ENCODE assay signal across 28 cellular contexts in the genomic region with DNA sequence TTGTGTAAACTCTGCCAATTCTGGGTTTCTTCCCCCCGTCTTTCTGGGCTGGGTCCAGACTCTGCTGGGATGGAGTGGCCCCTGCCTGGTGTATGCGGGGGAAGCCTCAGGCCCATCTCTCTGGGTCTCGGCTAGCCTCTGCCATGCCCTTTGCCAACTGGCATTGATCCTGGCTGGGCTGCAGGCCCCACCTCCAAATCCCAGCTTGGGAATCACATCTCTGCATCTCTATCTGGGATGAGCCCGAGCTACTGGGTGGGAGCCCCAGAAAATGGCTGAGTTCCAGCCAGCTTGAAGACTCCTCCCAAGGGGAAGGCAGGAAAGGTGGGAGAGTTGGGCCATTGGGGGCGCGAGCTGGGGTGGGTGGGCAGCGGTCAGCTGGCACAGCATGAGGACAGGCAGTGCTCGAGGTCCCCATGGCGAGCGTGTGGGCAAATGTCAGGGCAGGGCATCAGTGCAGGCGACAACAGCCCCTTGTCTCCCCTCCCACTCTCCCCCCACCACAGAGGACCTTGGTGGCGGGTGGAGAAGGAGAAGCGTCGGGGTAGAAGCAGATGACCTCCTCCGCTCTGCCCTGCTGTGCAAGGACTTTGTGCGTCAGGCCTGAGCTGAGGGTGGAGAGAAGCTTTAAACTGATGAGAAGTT.
"Had no signal": no experiment of that assay in that cellular context is flagged by ENCODE, and none has a peak within 500 bp of the region (broad histone marks: within the 10 kb centered on the region; RNA-seq: fewer than 3 reads in every experiment).

No MANE protein-coding gene starts in this region.

- H3K36me3 ChIP-seq: ascending aorta, breast epithelium, cardiac muscle cell, gastroesophageal sphincter had no signal

- H3K36me3 Mint-ChIP-seq: activated naive CD4-positive, alpha-beta T cell treated with anti-CD3 and anti-CD28 coated beads, Interleukin-2, amount 50 U/mL, for 72 hours; activated naive CD8-positive, alpha-beta T cell treated with anti-CD3 and anti-CD28 coated beads, Interleukin-2, amount 10 ng/mL, durations not matched to agents 7 days and 5 days; brain; WTC11 had no signal

- ATAC-seq: activated naive CD4-positive, alpha-beta T cell treated with anti-CD3 and anti-CD28 coated beads, Interleukin-2, amount 50 U/mL, for 72 hours; activated T-cell treated with anti-CD3 and anti-CD28 coated beads, Interleukin-2, amount 50 U/mL, for 72 hours; esophagus mucosa; gastroesophageal sphincter; WTC11 had no signal

- H3K9me3 ChIP-seq: ascending aorta, breast epithelium, gastroesophageal sphincter had no signal

- H3K27ac ChIP-seq: ascending aorta, breast epithelium, cardiac muscle cell, coronary artery, dorsolateral prefrontal cortex, gastroesophageal sphincter, VCaP had no signal

- H3K9me3 Mint-ChIP-seq: activated CD4-positive, alpha-beta memory T cell treated with anti-CD3 and anti-CD28 coated beads, Interleukin-2, amount 10 ng/mL, durations not matched to agents 7 days and 5 days; activated CD4-positive, alpha-beta T cell treated with anti-CD3 and anti-CD28 coated beads, Interleukin-2, amount 10 ng/mL, durations not matched to agents 7 days and 5 days; activated naive CD4-positive, alpha-beta T cell treated with anti-CD3 and anti-CD28 coated beads for 36 hours; activated naive CD4-positive, alpha-beta T cell treated with anti-CD3 and anti-CD28 coated beads, Interleukin-2, amount 50 U/mL, for 72 hours; activated naive CD8-positive, alpha-beta T cell treated with anti-CD3 and anti-CD28 coated beads, Interleukin-2, amount 10 ng/mL, durations not matched to agents 7 days and 5 days; activated T-cell treated with anti-CD3 and anti-CD28 coated beads, Interleukin-2, amount 50 U/mL, for 24 hours; activated T-cell treated with anti-CD3 and anti-CD28 coated beads, Interleukin-2, amount 50 U/mL, for 72 hours; central memory CD8-positive, alpha-beta T cell; dendritic cell treated with granulocyte-macrophage colony-stimulating factor and Interleukin-4, amounts not matched to agents 40 ng/mL and 50 ng/mL, for 4 days; endodermal cell; WTC11 had no signal

- H3K4me3 ChIP-seq: ascending aorta, breast epithelium, cardiac muscle cell, coronary artery, dorsolateral prefrontal cortex, gastroesophageal sphincter had no signal

- H3K4me1 ChIP-seq: ascending aorta, breast epithelium, gastroesophageal sphincter had no signal

- H3K27ac Mint-ChIP-seq: activated CD4-positive, alpha-beta memory T cell treated with anti-CD3 and anti-CD28 coated beads, Interleukin-2, amount 10 ng/mL, durations not matched to agents 7 days and 5 days; activated CD4-positive, alpha-beta T cell treated with anti-CD3 and anti-CD28 coated beads, Interleukin-2, amount 10 ng/mL, durations not matched to agents 7 days and 5 days; activated naive CD4-positive, alpha-beta T cell treated with anti-CD3 and anti-CD28 coated beads for 36 hours; activated naive CD4-positive, alpha-beta T cell treated with anti-CD3 and anti-CD28 coated beads, Interleukin-2, amount 50 U/mL, for 72 hours; activated naive CD8-positive, alpha-beta T cell treated with anti-CD3 and anti-CD28 coated beads, Interleukin-2, amount 10 ng/mL, durations not matched to agents 7 days and 5 days; activated T-cell treated with anti-CD3 and anti-CD28 coated beads, Interleukin-2, amount 50 U/mL, for 24 hours; activated T-cell treated with anti-CD3 and anti-CD28 coated beads, Interleukin-2, amount 50 U/mL, for 72 hours; brain; dendritic cell treated with granulocyte-macrophage colony-stimulating factor and Interleukin-4, amounts not matched to agents 40 ng/mL and 50 ng/mL, for 4 days; endodermal cell; WTC11 had no signal

- DNase-seq: activated CD4-positive, alpha-beta memory T cell treated with anti-CD3 and anti-CD28 coated beads, Interleukin-2, amount 10 ng/mL, durations not matched to agents 7 days and 5 days; activated CD4-positive, alpha-beta T cell treated with anti-CD3 and anti-CD28 coated beads for 1 hour; activated CD4-positive, alpha-beta T cell treated with anti-CD3 and anti-CD28 coated beads for 4 hours; activated CD4-positive, alpha-beta T cell treated with anti-CD3 and anti-CD28 coated beads, Interleukin-2, amount 10 ng/mL, durations not matched to agents 7 days and 5 days; activated CD4-positive, alpha-beta T cell treated with anti-CD3 and anti-CD28 coated beads, Interleukin-2, amount 50 U/mL, for 4 hours; activated CD8-positive, alpha-beta memory T cell treated with anti-CD3 and anti-CD28 coated beads, Interleukin-2, amount 50 U/mL, for 48 hours; activated naive CD4-positive, alpha-beta T cell treated with anti-CD3 and anti-CD28 coated beads for 36 hours; activated T-cell treated with anti-CD3 and anti-CD28 coated beads for 4 hours; activated T-cell treated with anti-CD3 and anti-CD28 coated beads, Interleukin-2, amount 50 U/mL, for 24 hours; activated T-cell treated with anti-CD3 and anti-CD28 coated beads, Interleukin-2, amount 50 U/mL, for 72 hours; effector memory CD4-positive, alpha-beta T cell; endodermal cell; foreskin fibroblast; T-helper 2 cell had no signal

- H3K27me3 Mint-ChIP-seq: activated CD4-positive, alpha-beta memory T cell treated with anti-CD3 and anti-CD28 coated beads, Interleukin-2, amount 10 ng/mL, durations not matched to agents 7 days and 5 days; activated CD4-positive, alpha-beta T cell treated with anti-CD3 and anti-CD28 coated beads, Interleukin-2, amount 10 ng/mL, durations not matched to agents 7 days and 5 days; activated naive CD8-positive, alpha-beta T cell treated with anti-CD3 and anti-CD28 coated beads, Interleukin-2, amount 10 ng/mL, durations not matched to agents 7 days and 5 days; activated T-cell treated with anti-CD3 and anti-CD28 coated beads, Interleukin-2, amount 50 U/mL, for 24 hours; dendritic cell treated with granulocyte-macrophage colony-stimulating factor and Interleukin-4, amounts not matched to agents 40 ng/mL and 50 ng/mL, for 4 days had no signal

- H3K4me3 Mint-ChIP-seq: activated CD4-positive, alpha-beta memory T cell treated with anti-CD3 and anti-CD28 coated beads, Interleukin-2, amount 10 ng/mL, durations not matched to agents 7 days and 5 days; activated CD4-positive, alpha-beta T cell treated with anti-CD3 and anti-CD28 coated beads, Interleukin-2, amount 10 ng/mL, durations not matched to agents 7 days and 5 days; activated naive CD4-positive, alpha-beta T cell treated with anti-CD3 and anti-CD28 coated beads for 36 hours; activated naive CD8-positive, alpha-beta T cell treated with anti-CD3 and anti-CD28 coated beads, Interleukin-2, amount 10 ng/mL, durations not matched to agents 7 days and 5 days; activated T-cell treated with anti-CD3 and anti-CD28 coated beads, Interleukin-2, amount 50 U/mL, for 24 hours; activated T-cell treated with anti-CD3 and anti-CD28 coated beads, Interleukin-2, amount 50 U/mL, for 72 hours; brain; central memory CD8-positive, alpha-beta T cell; dendritic cell treated with granulocyte-macrophage colony-stimulating factor and Interleukin-4, amounts not matched to agents 40 ng/mL and 50 ng/mL, for 4 days; endodermal cell; WTC11 had no signal

- H3K4me1 Mint-ChIP-seq: activated CD4-positive, alpha-beta memory T cell treated with anti-CD3 and anti-CD28 coated beads, Interleukin-2, amount 10 ng/mL, durations not matched to agents 7 days and 5 days; activated CD4-positive, alpha-beta T cell treated with anti-CD3 and anti-CD28 coated beads, Interleukin-2, amount 10 ng/mL, durations not matched to agents 7 days and 5 days; activated naive CD8-positive, alpha-beta T cell treated with anti-CD3 and anti-CD28 coated beads, Interleukin-2, amount 10 ng/mL, durations not matched to agents 7 days and 5 days; central memory CD8-positive, alpha-beta T cell; endodermal cell; WTC11 had no signal

- H3K27me3 ChIP-seq: ascending aorta, breast epithelium, cardiac muscle cell, gastroesophageal sphincter had no signal
